In the genomic region with DNA sequence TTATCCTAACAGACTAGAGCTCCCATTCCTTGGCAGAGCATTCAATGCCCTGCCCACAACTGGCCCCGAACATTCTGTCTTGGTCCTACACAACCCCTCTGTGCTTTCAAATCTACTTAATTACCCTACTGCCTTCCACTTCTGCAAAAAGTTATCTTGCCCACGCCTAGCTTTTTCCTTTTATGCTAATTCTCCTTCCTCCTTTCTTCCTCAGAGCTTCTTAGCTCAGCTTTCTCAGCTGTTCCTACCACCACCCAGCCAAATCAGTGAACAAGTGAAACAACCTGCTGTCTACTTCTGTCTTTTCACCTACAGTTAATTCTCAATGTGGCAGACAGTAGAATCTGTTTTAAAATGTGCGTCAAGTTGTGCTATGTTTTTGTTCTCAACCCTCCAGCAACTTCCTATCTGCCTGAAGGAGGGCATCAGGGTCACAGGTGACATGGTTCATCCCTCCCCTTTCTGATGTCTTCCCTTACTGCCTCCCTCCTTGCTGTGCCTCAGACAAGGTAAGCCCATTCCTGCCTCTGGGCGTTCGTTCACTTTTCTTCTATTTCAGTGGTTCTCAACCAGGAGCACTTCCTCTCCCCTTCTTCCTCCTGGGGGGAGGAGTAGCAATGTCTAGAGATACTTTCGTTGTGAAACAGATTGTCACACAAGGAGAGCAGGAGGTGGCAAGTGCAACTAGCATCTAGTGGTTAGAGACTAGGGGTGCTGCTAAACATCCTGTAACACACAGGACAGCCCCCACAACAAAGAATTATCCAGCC, we compare ENCODE assay signal across 8 cellular contexts. TPM values are rescaled to one million over a fixed set of nuclear protein-coding genes. Genes with fewer than 3 reads are reported as not detected.
DNase-seq lines count a peak whose midpoint lies in the region; ATAC-seq, FAIRE-seq and TF ChIP-seq lines count a peak whose summit lies in the region.

No MANE protein-coding gene starts in this region.

- no peaks in the 10 kb centered on the region for H3K27me3 ChIP-seq in Peyer's patch
- no peaks in the 10 kb centered on the region for H3K27me3 ChIP-seq in endothelial cell of umbilical vein (ENCODE audit: control insufficient read depth in 2 of 2, insufficient read depth in 2 of 2, low read length in 2 of 2)
- H3K27me3 ChIP-seq in thoracic aorta (replicated peaks; ENCODE audit: insufficient read depth) = no peaks in the 10 kb centered on the region

- no peak for FAIRE-seq in endothelial cell of umbilical vein (lab: Jason Lieb, UNC)

- H3K9ac ChIP-seq in endothelial cell of umbilical vein (replicated peaks; ENCODE audit: extremely low read depth, insufficient read depth, low read length) = no peak overlapping the region

- H3K27ac ChIP-seq in Peyer's patch = peak overlapping the region; percentile 90 to 97 (median 95)
- no peak overlapping the region for H3K27ac ChIP-seq in endothelial cell of umbilical vein (ENCODE audit: insufficient read depth, low read depth, low read length)
- H3K27ac ChIP-seq in thoracic aorta = no peak overlapping the region

- no TSS peak for BruUV-seq in endothelial cell of umbilical vein (replicated peaks; lab: Mats Ljungman, UMichigan)

- H2AFZ ChIP-seq in endothelial cell of umbilical vein (ENCODE audit: low read depth, low read length) = peak overlapping the region; percentile 36

- dilution Hi-C loops in endothelial cell of umbilical vein (cut with MboI; ENCODE audit: extremely low pct_ligation_motif_present, low sequenced_read_pairs) = no loop called here

- H4K20me1 ChIP-seq in endothelial cell of umbilical vein (replicated peaks; ENCODE audit: control insufficient read depth, extremely low read depth, insufficient read depth, low read length) = no peaks in the 10 kb centered on the region

- peaks cover 28% of the 10 kb centered on the region for H3K79me2 ChIP-seq in endothelial cell of umbilical vein (ENCODE audit: control insufficient read depth, insufficient read depth, low read length)

- H3K9me1 ChIP-seq in endothelial cell of umbilical vein (replicated peaks; ENCODE audit: control insufficient read depth, extremely low read depth, insufficient read depth, low read length) = no peaks in the 10 kb centered on the region

- H3K4me1 ChIP-seq in Peyer's patch (peaks cover 0 to 32% (median 9%) of the 10 kb centered on the region in 4 donors), endothelial cell of umbilical vein (ENCODE audit: control insufficient read depth, extremely low read depth, insufficient read depth, low read length) (peaks cover 8% of the 10 kb centered on the region), thoracic aorta (ENCODE audit: control insufficient read depth in 1 of 2, low read depth in 2 of 2) (peaks cover 14 to 35% of the 10 kb centered on the region in 2 donors)

- no peak overlapping the region for H3K4me2 ChIP-seq in endothelial cell of umbilical vein (ENCODE audit: insufficient read depth, low read length)

- TF ChIP-seq POLR2A in Peyer's patch (IDR thresholded peaks at IDR 0.05) (no peak), endothelial cell of umbilical vein (IDR thresholded peaks at IDR 0.05; ENCODE audit: low read depth, low read length) (no peak)

- CTCF ChIA-PET in endothelial cell of umbilical vein (lab: Charles Lee) = interaction anchor here (0.8 to 2.4 kb wide), 10 partner anchors 8 to 372 kb away, joined by 3 to 12 read pairs (median 5); a partner anchor contains a TSS

- DNase-seq in activated effector memory CD4-positive, alpha-beta T cell treated with Interleukin-2 at 50 U/mL for 16 hours = peak; percentile 21
- no peak for DNase-seq in activated effector memory CD4-positive, alpha-beta T cell treated with anti-CD3 and anti-CD28 coated beads, Interleukin-2, amount 50 U/mL, for 16 hours
- DNase-seq in Peyer's patch = peak in 2 of 3 donors; percentile 60 to 63
- DNase-seq in endothelial cell of umbilical vein (ENCODE audit: low read depth, low spot score) = no peak
- DNase-seq in thoracic aorta (ENCODE audit: low spot score) = no peak
- no peak for DNase-seq in NCI-H345 treated with DMSO at 0.1 percent for 48 hours (lab: John Stamatoyannopoulos, UW; ENCODE audit: unreplicated experiment)
- no peak for DNase-seq in mesenteric fat pad (ENCODE audit: low spot score)

- H3K4me3 ChIP-seq in Peyer's patch = peak overlapping the region in 2 of 4 donors; percentile 91 to 96
- no peak overlapping the region for H3K4me3 ChIP-seq in endothelial cell of umbilical vein (replicated peaks in 1 of 3; ENCODE audit: insufficient read depth in 1 of 3, low read depth in 1 of 3, low read length in 3 of 3)
- H3K4me3 ChIP-seq in thoracic aorta = peak overlapping the region; percentile 98

- peak in 1 of 6 experiments; percentile 4 for TF ChIP-seq CTCF in Peyer's patch (IDR thresholded peaks at IDR 0.05)
- TF ChIP-seq CTCF in endothelial cell of umbilical vein (IDR thresholded peaks at IDR 0.05; ENCODE audit: extremely low read depth in 1 of 2, insufficient read depth in 1 of 2, low read depth in 1 of 2, low read length in 2 of 2) = no peak
- no peak for TF ChIP-seq CTCF in thoracic aorta (IDR thresholded peaks at IDR 0.05)

- ATAC-seq in HG02884 (IDR thresholded peaks at IDR 0.05; ENCODE audit: unreplicated experiment) = peak; percentile 37
- no peak for ATAC-seq in thoracic aorta (ENCODE audit: insufficient number of reproducible peaks, low FRiP score, low read depth)

- H3K36me3 ChIP-seq in Peyer's patch = peaks cover 0 to 10% (median 0%) of the 10 kb centered on the region in 3 donors
- H3K36me3 ChIP-seq in endothelial cell of umbilical vein (ENCODE audit: control insufficient read depth in 2 of 2, extremely low read depth in 1 of 2, insufficient read depth in 2 of 2, low read length in 2 of 2) = peaks cover 0 to 6% of the 10 kb centered on the region in 2 experiments
- H3K36me3 ChIP-seq in thoracic aorta = peaks cover under 1% of the 10 kb centered on the region

- POLR2A ChIA-PET in endothelial cell of umbilical vein (lab: Charles Lee) = no interaction called here

- intact Hi-C loops in endothelial cell of umbilical vein (cut with micrococcal nuclease) = loop anchor here (5.0 kb wide), 2 partner anchors 586 to 589 kb away; a partner anchor contains a TSS

- H3K9me3 ChIP-seq in Peyer's patch (no peaks in the 10 kb centered on the region), endothelial cell of umbilical vein (replicated peaks; ENCODE audit: control insufficient read depth, insufficient read depth, low read length) (no peaks in the 10 kb centered on the region), thoracic aorta (no peaks in the 10 kb centered on the region)

TF ChIP-seq in endothelial cell of umbilical vein, 7 proteins besides CTCF, POLR2A, EP300 and RAD21:
- TF ChIP-seq FOS (IDR thresholded peaks at IDR 0.05; ENCODE audit: borderline replicate concordance, insufficient read depth, low read length) (no peak), MYC (IDR thresholded peaks at IDR 0.05; ENCODE audit: low read depth, low read length) (no peak), EZH2 (IDR thresholded peaks at IDR 0.05; ENCODE audit: borderline replicate concordance, low read depth, low read length, severe bottlenecking) (no peak), POLR2AphosphoS5 (IDR thresholded peaks at IDR 0.05; ENCODE audit: insufficient read depth, low read depth, low read length) (no peak), GATA2 (IDR thresholded peaks at IDR 0.05; ENCODE audit: insufficient read depth, insufficient read length, low read depth, low read length) (no peak), JUN (IDR thresholded peaks at IDR 0.05; ENCODE audit: borderline replicate concordance, insufficient read depth, insufficient read length, low read depth) (no peak)
- TF ChIP-seq, protein P1, sequence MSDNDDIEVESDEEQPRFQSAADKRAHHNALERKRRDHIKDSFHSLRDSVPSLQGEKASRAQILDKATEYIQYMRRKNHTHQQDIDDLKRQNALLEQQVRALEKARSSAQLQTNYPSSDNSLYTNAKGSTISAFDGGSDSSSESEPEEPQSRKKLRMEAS (IDR thresholded peaks at IDR 0.05; ENCODE audit: insufficient read depth, insufficient read length) = no peak

RNA-seq across cellular contexts. Expression of a gene that starts 1.3 kb away (rescaled TPM):
- 10 to 100 TPM; 19.8 to 47.5 (median 35.6) TPM for total RNA-seq in Peyer's patch
- total RNA-seq in endothelial cell of umbilical vein = 84.5 and 98.0 TPM in 2 replicates
- 163 and 185 TPM in 2 replicates for polyA plus RNA-seq in endothelial cell of umbilical vein
- polyA plus RNA-seq in endothelial cell of umbilical vein (2011; cell fraction: cytosol; rRNA removed) = 98.1 and 119 TPM in 2 replicates
- 38.4 and 47.6 TPM in 2 replicates for polyA plus RNA-seq in endothelial cell of umbilical vein (2011; cell fraction: nucleus; rRNA removed)
- 71.6 and 77.4 TPM in 2 replicates for polyA plus RNA-seq in endothelial cell of umbilical vein (2012)
- 452 and 453 TPM in 2 replicates for polyA minus RNA-seq in endothelial cell of umbilical vein
- 79.0 TPM for polyA minus RNA-seq in endothelial cell of umbilical vein (2011; cell fraction: cytosol; rRNA and poly(A)+ RNA removed)
- polyA minus RNA-seq in endothelial cell of umbilical vein (2011; cell fraction: nucleus; rRNA and poly(A)+ RNA removed) = 42.1 and 49.0 TPM in 2 replicates
- total RNA-seq in thoracic aorta = 100 to 1,000 TPM in 1 of 2 donors, 10 to 100 TPM in 1; 80.4 to 110 TPM
- 121 TPM for total RNA-seq in mesenteric fat pad

RNA-seq across cellular contexts. Expression of a gene that starts 53.3 kb away (rescaled TPM):
- total RNA-seq in Peyer's patch (10 to 100 TPM; 13.2 to 41.3 (median 22.8) TPM), endothelial cell of umbilical vein (49.1 and 60.0 TPM in 2 replicates), thoracic aorta (10 to 100 TPM; 12.9 to 38.4 TPM), mesenteric fat pad (39.2 TPM)
- polyA plus RNA-seq in endothelial cell of umbilical vein = 8.7 and 11.3 TPM in 2 replicates
- 11.2 and 11.5 TPM in 2 replicates for polyA plus RNA-seq in endothelial cell of umbilical vein (2011; cell fraction: cytosol; rRNA removed)
- polyA plus RNA-seq in endothelial cell of umbilical vein (2011; cell fraction: nucleus; rRNA removed) = 12.6 and 18.4 TPM in 2 replicates
- polyA plus RNA-seq in endothelial cell of umbilical vein (2012) = 13.1 and 13.9 TPM in 2 replicates
- 50.8 and 70.1 TPM in 2 replicates for polyA minus RNA-seq in endothelial cell of umbilical vein
- polyA minus RNA-seq in endothelial cell of umbilical vein (2011; cell fraction: cytosol; rRNA and poly(A)+ RNA removed) = 3.8 TPM
- 41.0 and 52.6 TPM in 2 replicates for polyA minus RNA-seq in endothelial cell of umbilical vein (2011; cell fraction: nucleus; rRNA and poly(A)+ RNA removed)

Comparison
In these comparisons a context has a peak if more than half of its experiments do, and no peak if none do; other contexts are left out.
1. DNase-seq: peak in activated effector memory CD4-positive, alpha-beta T cell treated with Interleukin-2 at 50 U/mL for 16 hours (single experiment) and Peyer's patch (2 of 3); none in activated effector memory CD4-positive, alpha-beta T cell treated with anti-CD3 and anti-CD28 coated beads, Interleukin-2, amount 50 U/mL, for 16 hours (single experiment), endothelial cell of umbilical vein (single experiment), thoracic aorta (single experiment), NCI-H345 treated with DMSO at 0.1 percent for 48 hours (single experiment) and mesenteric fat pad (single experiment).
2. H3K27ac ChIP-seq: peak in Peyer's patch (4 of 4); none in endothelial cell of umbilical vein (single experiment) and thoracic aorta (0 of 2).